In genomic region chr13:44197791-44198770, GRCh38 we compare ENCODE assay signal across 8 cellular contexts.
A peak's percentile ranks its signal among the peaks of the same experiment; 100 is the strongest.
DNase-seq lines count a peak whose midpoint lies in the region; ATAC-seq and TF ChIP-seq lines count a peak whose summit lies in the region.

No MANE protein-coding gene starts in this region.

- H3K4me3 ChIP-seq in right lobe of liver = no peak overlapping the region

- no peaks in the 10 kb centered on the region for H3K9me3 ChIP-seq in right lobe of liver

- ATAC-seq in HG02943 (IDR thresholded peaks at IDR 0.05; ENCODE audit: low read depth, unreplicated experiment) = peak; percentile 83
- no peak for ATAC-seq in right lobe of liver

- no peak for TF ChIP-seq POLR2A in right lobe of liver (IDR thresholded peaks at IDR 0.05)

- WGBS in right lobe of liver (ENCODE audit: insufficient coverage, low coverage, low lambda C conversion rate, missing lambda C conversion rate) = 100% methylated on average over 1 of the region's 1 CpG

- intact Hi-C loops in right lobe of liver (cut with DNase I) = no loop called here

- peak; percentile 9 for DNase-seq in NCI-H1105 treated with DMSO at 0.1 percent for 48 hours (lab: John Stamatoyannopoulos, UW)
- no peak for DNase-seq in NCI-H1105 (lab: John Stamatoyannopoulos, UW)
- DNase-seq in renal cortical epithelial cell (ENCODE audit: low read depth) = peak; percentile 52
- no peak for DNase-seq in effector CD4-positive, alpha-beta T cell
- no peak for DNase-seq in right lobe of liver
- no peak for DNase-seq in NCI-H2171 (lab: John Stamatoyannopoulos, UW)

- H3K27ac ChIP-seq in VCaP = peak overlapping the region; percentile 20; the same call in 1 of the 2 replicates
- no peak overlapping the region for H3K27ac ChIP-seq in right lobe of liver

- TF ChIP-seq CTCF in VCaP (conservative IDR thresholded peaks at IDR 0.05) (no peak), right lobe of liver (IDR thresholded peaks at IDR 0.05) (no peak)

- peaks cover 0 to 7% (median 3%) of the 10 kb centered on the region in 4 donors for H3K4me1 ChIP-seq in right lobe of liver

- H3K36me3 ChIP-seq in right lobe of liver = no peaks in the 10 kb centered on the region

- no peaks in the 10 kb centered on the region for H3K27me3 ChIP-seq in right lobe of liver

Comparison
In these comparisons a context has a peak if more than half of its experiments do, and no peak if none do; other contexts are left out.
1. DNase-seq: peak in NCI-H1105 treated with DMSO at 0.1 percent for 48 hours (single experiment) and renal cortical epithelial cell (single experiment); none in NCI-H1105 (single experiment), effector CD4-positive, alpha-beta T cell (single experiment), right lobe of liver (0 of 3) and NCI-H2171 (single experiment).